In genomic region chr4:7187297-7187592, GRCh38 we compare ENCODE assay signal across 24 cellular contexts. TPM values are rescaled to one million over a fixed set of nuclear protein-coding genes. Genes with fewer than 3 reads are reported as not detected.
DNase-seq lines count a peak whose midpoint lies in the region; ATAC-seq, FAIRE-seq and TF ChIP-seq lines count a peak whose summit lies in the region.
"Had no signal": no experiment of that assay in that cellular context is flagged by ENCODE, and none has a peak within 500 bp of the region (broad histone marks: within the 10 kb centered on the region; RNA-seq: fewer than 3 reads in every experiment).

No MANE protein-coding gene starts in this region.

- H3K27ac ChIP-seq in HepG2 (ENCODE audit: extremely low read length, insufficient read depth, low read length) = no peak overlapping the region
- no peak overlapping the region for H3K27ac ChIP-seq in right lobe of liver
- H3K27ac ChIP-seq: heart left ventricle had no signal

- TF ChIP-seq POLR2A in HepG2 (IDR thresholded peaks at IDR 0.05; ENCODE audit: insufficient read depth in 1 of 2, low read depth in 2 of 2, low read length in 2 of 2) (no peak), right lobe of liver (IDR thresholded peaks at IDR 0.05) (no peak)

- peaks cover 3% of the 10 kb centered on the region for H3K4me1 Mint-ChIP-seq in chondrocyte (ENCODE audit: low read depth)
- H3K4me1 Mint-ChIP-seq: stimulated activated naive B cell treated with anti-CD40 and anti-IgM and Interleukin-4, amounts not matched to agents 10 μg/mL and 1 μg/mL and 100 μg/mL, for 72 hours had no signal

- in situ Hi-C loops in HepG2 (cut with HindIII; ENCODE audit: extremely low pct_ligation_motif_present, low pct_unique_long_range_greater_than_20kb) = no loop called here

- WGBS in HepG2 (ENCODE audit: low lambda C conversion rate) = 2% methylated on average over 7 of the region's 7 CpGs
- WGBS in right lobe of liver (ENCODE audit: insufficient coverage, low coverage, low lambda C conversion rate, missing lambda C conversion rate) = 29% methylated on average over 7 of the region's 7 CpGs

- peaks cover 42% of the 10 kb centered on the region for H3K27me3 Mint-ChIP-seq in chondrocyte (ENCODE audit: low read depth)

- POLR2A ChIA-PET in HepG2 (lab: Yijun Ruan, JAX) = no interaction called here

- H4K20me1 ChIP-seq in HepG2 (ENCODE audit: insufficient read depth, low read length) = no peaks in the 10 kb centered on the region

- BruUV-seq in HepG2 (replicated peaks; lab: Mats Ljungman, UMichigan) = no TSS peak

- intact Hi-C loops in HepG2 (cut with micrococcal nuclease; ENCODE audit: unreplicated experiment) = loop anchor here (5.0 kb wide), 2 partner anchors 35 to 85 kb away; no protein-coding TSS in a partner anchor
- intact Hi-C loops in right lobe of liver (cut with DNase I) = loop anchor here (5.0 to 10.0 kb wide), 2 partner anchors 530 to 538 kb away; no protein-coding TSS in a partner anchor
- intact Hi-C loops in posterior vena cava (cut with DNase I) = no loop called here

- H3K36me3 ChIP-seq in HepG2 (replicated peaks in 1 of 2; ENCODE audit: control insufficient read depth in 1 of 2, insufficient read depth in 2 of 2, low read length in 2 of 2) (no peaks in the 10 kb centered on the region), right lobe of liver (no peaks in the 10 kb centered on the region)
- H3K36me3 ChIP-seq: heart left ventricle had no signal

- H3K4me3 ChIP-seq in HepG2 (replicated peaks in 1 of 3; ENCODE audit: insufficient read depth in 1 of 3, low read depth in 2 of 3, low read length in 3 of 3) (no peak overlapping the region), right lobe of liver (no peak overlapping the region)
- H3K4me3 ChIP-seq: heart left ventricle had no signal

- no peak for FAIRE-seq in HepG2 (lab: Jason Lieb, UNC)
- FAIRE-seq: H1 had no signal

- ATAC-seq in HepG2 = no peak
- no peak for ATAC-seq in right lobe of liver
- ATAC-seq: CD8-positive, alpha-beta T cell; heart left ventricle; Panc1; stimulated activated naive B cell treated with anti-CD40 and anti-IgM and Interleukin-4, amounts not matched to agents 10 μg/mL and 1 μg/mL and 100 μg/mL, for 72 hours had no signal

- no peaks in the 10 kb centered on the region for H3K79me2 ChIP-seq in HepG2 (ENCODE audit: insufficient read depth, low read length)

- no peaks in the 10 kb centered on the region for H3K4me1 ChIP-seq in HepG2 (ENCODE audit: insufficient read depth, low read length)
- H3K4me1 ChIP-seq in right lobe of liver = peaks cover 0 to 3% (median 0%) of the 10 kb centered on the region in 4 donors

- CTCF ChIA-PET in HepG2 (lab: Yijun Ruan, JAX; ENCODE audit: low intra/inter-chr PET ratio, low total read pairs) = interaction anchor here (2.4 kb wide), 1 partner anchor 85 kb away, joined by 7 read pairs; no protein-coding TSS in a partner anchor

- H3K9me3 ChIP-seq in HepG2 (ENCODE audit: low read length) = no peaks in the 10 kb centered on the region
- H3K9me3 ChIP-seq in right lobe of liver = no peaks in the 10 kb centered on the region
- H3K9me3 ChIP-seq: heart left ventricle had no signal

- H3K27me3 ChIP-seq in HepG2 (ENCODE audit: control insufficient read depth in 1 of 2, insufficient read depth in 2 of 2, low read length in 2 of 2) (peaks cover 8 to 53% of the 10 kb centered on the region in 2 experiments), right lobe of liver (no peaks in the 10 kb centered on the region)

- no peak overlapping the region for H3K4me2 ChIP-seq in HepG2 (ENCODE audit: low read depth, low read length)

- H3K9me3 Mint-ChIP-seq in chondrocyte (ENCODE audit: low read depth) = no peaks in the 10 kb centered on the region
- H3K9me3 Mint-ChIP-seq: CD8-positive, alpha-beta T cell had no signal

- no peak for DNase-seq in HepG2 (ENCODE audit: low spot score)
- no peak for DNase-seq in right lobe of liver
- no peak for DNase-seq in chondrocyte (ENCODE audit: low spot score)
- DNase-seq in posterior vena cava (ENCODE audit: low spot score) = peak; percentile 58
- DNase-seq in HuH-7 (ENCODE audit: low spot score) = no peak
- no peak for DNase-seq in SK-N-DZ (ENCODE audit: low spot score)
- DNase-seq in NCI-H2171 (lab: John Stamatoyannopoulos, UW) = no peak
- DNase-seq: activated CD4-positive, alpha-beta T cell treated with anti-CD3 and anti-CD28 coated beads for 4 hours; CD8-positive, alpha-beta T cell; foreskin melanocyte; Kasumi-1; midbrain; naive B cell; NCI-H1436; NCI-H345; NCI-H774; nucleus accumbens; SHP77 treated with DMSO at 0.1 percent for 48 hours; stimulated activated naive B cell treated with anti-CD40 and anti-IgM and Interleukin-4, amounts not matched to agents 10 μg/mL and 1 μg/mL and 100 μg/mL, for 72 hours; substantia nigra had no signal

- no peak overlapping the region for H2AFZ ChIP-seq in HepG2 (ENCODE audit: low read length)

- no peak overlapping the region for H3K4me3 Mint-ChIP-seq in chondrocyte (ENCODE audit: unreplicated experiment)
- H3K4me3 Mint-ChIP-seq: CD8-positive, alpha-beta T cell; naive B cell; stimulated activated naive B cell treated with anti-CD40 and anti-IgM and Interleukin-4, amounts not matched to agents 10 μg/mL and 1 μg/mL and 100 μg/mL, for 72 hours had no signal

- H3K27ac Mint-ChIP-seq in chondrocyte (ENCODE audit: unreplicated experiment) = no peak overlapping the region
- H3K27ac Mint-ChIP-seq: CD8-positive, alpha-beta T cell; stimulated activated naive B cell treated with anti-CD40 and anti-IgM and Interleukin-4, amounts not matched to agents 10 μg/mL and 1 μg/mL and 100 μg/mL, for 72 hours had no signal

- no peaks in the 10 kb centered on the region for H3K36me3 Mint-ChIP-seq in chondrocyte (ENCODE audit: low read depth)
- H3K36me3 Mint-ChIP-seq: CD8-positive, alpha-beta T cell; naive B cell; stimulated activated naive B cell treated with anti-CD40 and anti-IgM and Interleukin-4, amounts not matched to agents 10 μg/mL and 1 μg/mL and 100 μg/mL, for 72 hours had no signal

- peak; percentile 43 for TF ChIP-seq CTCF in HepG2 (CRISPR knock-in tag; IDR thresholded peaks at IDR 0.05)
- TF ChIP-seq CTCF in right lobe of liver (IDR thresholded peaks at IDR 0.05) = no peak
- TF ChIP-seq CTCF in chondrocyte (IDR thresholded peaks at IDR 0.05) = peak; percentile 38

- H3K9ac ChIP-seq in HepG2 (ENCODE audit: insufficient read depth, low read depth, low read length) = no peak overlapping the region

- TF ChIP-seq EP300 in HepG2 (IDR thresholded peaks at IDR 0.05; ENCODE audit: low read depth in 2 of 2, low read length in 2 of 2) (no peak), HepG2 (CRISPR knock-in tag; IDR thresholded peaks at IDR 0.05; ENCODE audit: borderline replicate concordance) (no peak)

- TF ChIP-seq RAD21 in HepG2 (CRISPR knock-in tag; IDR thresholded peaks at IDR 0.05) = no peak

TF ChIP-seq in HepG2, 621 proteins besides CTCF, POLR2A, EP300 and RAD21:
- peak; percentile 21 for TF ChIP-seq STAG1 (CRISPR knock-in tag; IDR thresholded peaks at IDR 0.05)
- TF ChIP-seq ESRRA (CRISPR knock-in tag; IDR thresholded peaks at IDR 0.05; ENCODE audit: low read depth) = no peak
- no peak for TF ChIP-seq NFKBIZ (CRISPR knock-in tag; IDR thresholded peaks at IDR 0.05)

RNA-seq across cellular contexts. Expression of gene SORCS2, which starts 5.1 kb away (rescaled TPM):
- total RNA-seq in HepG2 (2016; rRNA removed; fragmentation: Illumina TruSeq; extraction: Trizol) (0.66 and 1.0 TPM in 2 replicates), right lobe of liver (1 to 10 TPM in 5 of 6 experiments, under 1 TPM in 1; 0.18 to 6.2 (median 3.1) TPM), chondrocyte (9.4 to 21.7 TPM (median 10.9 TPM) in 3 replicates), posterior vena cava (10 to 100 TPM in 1 of 2 donors, 1 to 10 TPM in 1; 5.0 to 11.9 TPM)
- 0.09 and 0.10 TPM in 2 replicates for total RNA-seq in HepG2 (2016; cell fraction: cytosol; rRNA removed; fragmentation: Illumina TruSeq; extraction: Trizol; ENCODE audit: low read depth)
- total RNA-seq in HepG2 (2016; cell fraction: insoluble cytoplasmic fraction; rRNA removed; fragmentation: Illumina TruSeq; extraction: Trizol) = 0.46 and 0.71 TPM in 2 replicates
- total RNA-seq in HepG2 (2016; cell fraction: membrane; rRNA removed; fragmentation: Illumina TruSeq; extraction: Trizol) = 0.43 and 0.55 TPM in 2 replicates
- total RNA-seq in HepG2 (2016; cell fraction: nucleus; rRNA removed; fragmentation: Illumina TruSeq; extraction: Trizol) = 1.9 and 2.0 TPM in 2 replicates
- 0.82 and 2.6 TPM in 2 replicates for polyA plus RNA-seq in HepG2 (2011; rRNA removed)
- 0.35 and 0.82 TPM in 2 replicates for polyA plus RNA-seq in HepG2 (2011; cell fraction: cytosol; rRNA removed)
- 10.2 and 19.2 TPM in 2 replicates for polyA plus RNA-seq in HepG2 (2011; cell fraction: nucleus; rRNA removed)
- 3.3 and 4.5 TPM in 2 replicates for polyA plus RNA-seq in HepG2 (2012)
- polyA plus RNA-seq in HepG2 (2016; cell fraction: cytosol; fragmentation: Illumina TruSeq; extraction: Trizol; ENCODE audit: low read depth) = 0.06 and 0.07 TPM in 2 replicates
- polyA plus RNA-seq in HepG2 (2016; cell fraction: insoluble cytoplasmic fraction; fragmentation: Illumina TruSeq; extraction: Trizol; ENCODE audit: low read depth) = 0.38 and 1.0 TPM in 2 replicates
- 0.13 and 0.14 TPM in 2 replicates for polyA plus RNA-seq in HepG2 (2016; cell fraction: membrane; fragmentation: Illumina TruSeq; extraction: Trizol; ENCODE audit: low read depth)
- polyA plus RNA-seq in HepG2 (2016; cell fraction: nucleus; fragmentation: Illumina TruSeq; extraction: Trizol; ENCODE audit: insufficient read depth, low read depth) = 2.4 and 2.8 TPM in 2 replicates
- polyA minus RNA-seq in HepG2 (2011; rRNA and poly(A)+ RNA removed; ENCODE audit: low replicate concordance) = 1.1 and 3.6 TPM in 2 replicates
- 0.62 and 0.99 TPM in 2 replicates for polyA minus RNA-seq in HepG2 (2011; cell fraction: cytosol; rRNA and poly(A)+ RNA removed)
- 1.0 and 2.5 TPM in 2 replicates for polyA minus RNA-seq in HepG2 (2011; cell fraction: nucleus; rRNA and poly(A)+ RNA removed)
- not detected in 2 replicates for polyA plus RNA-seq in SK-N-DZ (2014; cell fraction: cytosol; rRNA removed)
- polyA plus RNA-seq in SK-N-DZ (2014; cell fraction: nucleus; rRNA removed) = not detected in 2 replicates
- total RNA-seq: CD8-positive, alpha-beta T cell; pulmonary artery endothelial cell had no signal

Comparison
In these comparisons a context has a peak if more than half of its experiments do, and no peak if none do; other contexts are left out.
1. CTCF ChIP-seq: peak in HepG2 (single experiment) and chondrocyte (single experiment); none in right lobe of liver (0 of 4).
2. intact Hi-C loops: an anchor here in HepG2 (5.0 kb wide) and right lobe of liver (5.0 to 10.0 kb wide); none called in posterior vena cava.